In the genomic region with DNA sequence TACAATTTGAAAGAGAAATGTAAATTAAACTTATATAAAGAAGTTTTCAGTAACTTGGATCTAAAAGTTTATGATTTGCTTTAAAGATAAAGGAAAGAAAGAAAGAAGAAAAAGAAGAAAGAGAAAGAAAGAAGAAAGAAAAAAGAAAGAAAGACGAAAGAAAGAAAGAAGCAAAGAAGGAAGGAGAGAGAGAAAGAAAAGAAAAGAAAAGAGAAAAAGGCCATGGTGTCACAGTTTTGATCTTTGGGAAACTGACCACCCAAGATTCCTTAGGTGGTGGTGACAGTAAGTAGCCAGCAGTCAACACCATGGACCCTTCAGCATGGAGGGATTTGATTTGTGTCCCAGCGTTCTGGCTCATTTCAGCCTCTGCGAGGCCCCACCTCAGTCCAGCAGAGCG, we compare ENCODE assay signal across 14 cellular contexts. TPM values are rescaled to one million over a fixed set of nuclear protein-coding genes. Genes with fewer than 3 reads are reported as not detected.
A peak's percentile ranks its signal among the peaks of the same experiment; 100 is the strongest.
DNase-seq lines count a peak whose midpoint lies in the region; ATAC-seq and TF ChIP-seq lines count a peak whose summit lies in the region.
"Not testable (repeated sequence)": the region's sequence is repeated elsewhere in the genome, so short reads cannot be mapped to it uniquely, and the experiment has no call there.
"Had no signal": no experiment of that assay in that cellular context is flagged by ENCODE, and none has a peak within 500 bp of the region (broad histone marks: within the 10 kb centered on the region; RNA-seq: fewer than 3 reads in every experiment).

No MANE protein-coding gene starts in this region.

- H3K4me1 ChIP-seq in BLaER1 (peaks cover 67% of the 10 kb centered on the region), DND-41 (ENCODE audit: insufficient read depth, low read length) (peaks cover 47% of the 10 kb centered on the region), Loucy (ENCODE audit: insufficient read depth, low read length, poor library complexity, severe bottlenecking) (peaks cover 26% of the 10 kb centered on the region), OCI-LY1 (ENCODE audit: insufficient read depth, low read length, severe bottlenecking) (peaks cover 56% of the 10 kb centered on the region)

- H4K20me1 ChIP-seq in BLaER1; DND-41 (ENCODE audit: insufficient read depth, low read length); Loucy (ENCODE audit: insufficient read depth, low read length, poor library complexity, severe bottlenecking); OCI-LY1 (ENCODE audit: insufficient read depth, low read length): not testable (repeated sequence)

- H3K9me2 ChIP-seq in Loucy (replicated peaks; ENCODE audit: low read depth, low read length); OCI-LY1 (ENCODE audit: low read depth, low read length): not testable (repeated sequence)

- peaks cover 28% of the 10 kb centered on the region for H3K4me1 Mint-ChIP-seq in activated T-cell treated with anti-CD3 and anti-CD28 coated beads, Interleukin-2, amount 50 U/mL, for 72 hours (ENCODE audit: low read depth)
- peaks cover 77% of the 10 kb centered on the region for H3K4me1 Mint-ChIP-seq in central memory CD8-positive, alpha-beta T cell
- H3K4me1 Mint-ChIP-seq in immature natural killer cell = peaks cover 76 to 82% of the 10 kb centered on the region in 2 donors
- peaks cover 82% of the 10 kb centered on the region for H3K4me1 Mint-ChIP-seq in stimulated activated effector memory CD8-positive, alpha-beta T cell treated with anti-CD3 and anti-CD28 coated beads, Interleukin-12 subunit alpha, Interleukin-12 subunit beta, amount 100 ng/mL, for 72 hours

- DNase-seq in DND-41; activated T-cell treated with anti-CD3 and anti-CD28 coated beads, Interleukin-2, amount 50 U/mL, for 72 hours; central memory CD8-positive, alpha-beta T cell (ENCODE audit: low spot score in 2 of 2); immature natural killer cell; stimulated activated effector memory CD8-positive, alpha-beta T cell treated with anti-CD3 and anti-CD28 coated beads, Interleukin-12 subunit alpha, Interleukin-12 subunit beta, amount 100 ng/mL, for 72 hours (ENCODE audit: low spot score in 2 of 2): not testable (repeated sequence)

- H3K27me3 Mint-ChIP-seq in activated T-cell treated with anti-CD3 and anti-CD28 coated beads, Interleukin-2, amount 50 U/mL, for 72 hours (ENCODE audit: low read depth) = peaks cover 20% of the 10 kb centered on the region
- H3K27me3 Mint-ChIP-seq in central memory CD8-positive, alpha-beta T cell = not testable (repeated sequence)
- peaks cover 2 to 21% (median 11%) of the 10 kb centered on the region in 3 donors for H3K27me3 Mint-ChIP-seq in immature natural killer cell (ENCODE audit: low read depth in 3 of 3)

- not testable (repeated sequence) for H3K27me3 ChIP-seq in BLaER1; DND-41 (ENCODE audit: insufficient read depth, low read length, poor library complexity); Loucy (ENCODE audit: insufficient read depth, low read length, poor library complexity, severe bottlenecking); OCI-LY1 (ENCODE audit: insufficient read depth, low read length)

- not testable (repeated sequence) for H3K9ac ChIP-seq in BLaER1; DND-41 (ENCODE audit: low read depth, low read length); Loucy (ENCODE audit: low read depth, low read length, poor library complexity, severe bottlenecking); OCI-LY1 (ENCODE audit: low read length)

- peak overlapping the region in 1 of 2 donors; percentile 13 for H3K4me3 Mint-ChIP-seq in activated T-cell treated with anti-CD3 and anti-CD28 coated beads, Interleukin-2, amount 50 U/mL, for 72 hours
- peak overlapping the region; percentile 54 for H3K4me3 Mint-ChIP-seq in central memory CD8-positive, alpha-beta T cell
- peak overlapping the region in 3 of 5 donors; percentile 53 to 64 (median 64) for H3K4me3 Mint-ChIP-seq in immature natural killer cell
- peak overlapping the region; percentile 70 for H3K4me3 Mint-ChIP-seq in stimulated activated effector memory CD8-positive, alpha-beta T cell treated with anti-CD3 and anti-CD28 coated beads, Interleukin-12 subunit alpha, Interleukin-12 subunit beta, amount 100 ng/mL, for 72 hours

- not testable (repeated sequence) for ATAC-seq in DND-41 (ENCODE audit: insufficient read depth, low read depth); activated T-cell treated with anti-CD3 and anti-CD28 coated beads, Interleukin-2, amount 50 U/mL, for 72 hours (replicated peaks in 1 of 2); central memory CD8-positive, alpha-beta T cell (replicated peaks; ENCODE audit: extremely low read depth, poor library complexity, severe bottlenecking); stimulated activated effector memory CD8-positive, alpha-beta T cell treated with anti-CD3 and anti-CD28 coated beads, Interleukin-12 subunit alpha, Interleukin-12 subunit beta, amount 100 ng/mL, for 72 hours

- not testable (repeated sequence) for H3K36me3 ChIP-seq in BLaER1; DND-41 (ENCODE audit: insufficient read depth, low read length); Loucy (ENCODE audit: insufficient read depth, low read length); OCI-LY1 (ENCODE audit: insufficient read depth, low read length)

- not testable (repeated sequence) for H3K9me3 ChIP-seq in BLaER1; DND-41 (ENCODE audit: insufficient read depth, low read length, severe bottlenecking); Loucy (ENCODE audit: insufficient read depth, low read depth, low read length); OCI-LY1 (ENCODE audit: low read length)

- H3K9me3 Mint-ChIP-seq in activated T-cell treated with anti-CD3 and anti-CD28 coated beads, Interleukin-2, amount 50 U/mL, for 72 hours; central memory CD8-positive, alpha-beta T cell; immature natural killer cell; stimulated activated effector memory CD8-positive, alpha-beta T cell treated with anti-CD3 and anti-CD28 coated beads, Interleukin-12 subunit alpha, Interleukin-12 subunit beta, amount 100 ng/mL, for 72 hours: not testable (repeated sequence)

- not testable (repeated sequence) for H2AFZ ChIP-seq in DND-41 (ENCODE audit: low read depth, low read length); Loucy (ENCODE audit: low read length); OCI-LY1 (ENCODE audit: low read length)

- not testable (repeated sequence) for H3F3A ChIP-seq in Loucy (ENCODE audit: low read depth); OCI-LY1 (ENCODE audit: insufficient read depth, low read length)

- H3K4me2 ChIP-seq in BLaER1 (peak overlapping the region; percentile 59), Loucy (ENCODE audit: low read depth, low read length, poor library complexity, severe bottlenecking) (peak overlapping the region; percentile 55)
- not testable (repeated sequence) for H3K4me2 ChIP-seq in DND-41 (ENCODE audit: insufficient read depth, low read length); OCI-LY1 (ENCODE audit: low read length)

- H3K4me3 ChIP-seq in BLaER1; DND-41 (ENCODE audit: low read depth in 1 of 2, low read length in 2 of 2); Loucy (ENCODE audit: low read length, poor library complexity, severe bottlenecking); OCI-LY1 (ENCODE audit: low read depth, low read length, poor library complexity, severe bottlenecking): not testable (repeated sequence)

- not testable (repeated sequence) for H3K27ac ChIP-seq in BLaER1
- H3K27ac ChIP-seq in DND-41 (ENCODE audit: low read length) (peak overlapping the region; percentile 64), OCI-LY1 (ENCODE audit: low read depth, low read length, poor library complexity, severe bottlenecking) (peak overlapping the region; percentile 69)

- peak overlapping the region; percentile 88 for H3K27ac Mint-ChIP-seq in activated T-cell treated with anti-CD3 and anti-CD28 coated beads, Interleukin-2, amount 50 U/mL, for 72 hours
- peak overlapping the region; percentile 71 for H3K27ac Mint-ChIP-seq in central memory CD8-positive, alpha-beta T cell (ENCODE audit: low read depth)
- peak overlapping the region in 2 of 6 donors; percentile 76 to 87 for H3K27ac Mint-ChIP-seq in immature natural killer cell
- H3K27ac Mint-ChIP-seq in stimulated activated effector memory CD8-positive, alpha-beta T cell treated with anti-CD3 and anti-CD28 coated beads, Interleukin-12 subunit alpha, Interleukin-12 subunit beta, amount 100 ng/mL, for 72 hours = peak overlapping the region; percentile 74

- H3K36me3 Mint-ChIP-seq in activated T-cell treated with anti-CD3 and anti-CD28 coated beads, Interleukin-2, amount 50 U/mL, for 72 hours (ENCODE audit: insufficient read depth in 2 of 2); central memory CD8-positive, alpha-beta T cell (ENCODE audit: insufficient read depth); immature natural killer cell; stimulated activated effector memory CD8-positive, alpha-beta T cell treated with anti-CD3 and anti-CD28 coated beads, Interleukin-12 subunit alpha, Interleukin-12 subunit beta, amount 100 ng/mL, for 72 hours: not testable (repeated sequence)

- not testable (repeated sequence) for H3K79me2 ChIP-seq in DND-41 (ENCODE audit: insufficient read depth, low read length); Loucy (ENCODE audit: insufficient read depth, low read length); OCI-LY1 (ENCODE audit: insufficient read depth, low read length)

- not testable (repeated sequence) for TF ChIP-seq CTCF in DND-41 (IDR thresholded peaks at IDR 0.05; ENCODE audit: borderline replicate concordance, extremely low read depth, low read length, poor library complexity, severe bottlenecking); Loucy (conservative IDR thresholded peaks at IDR 0.05; ENCODE audit: low read length); OCI-LY1 (IDR thresholded peaks at IDR 0.05; ENCODE audit: low read length)

RNA-seq across cellular contexts. Expression of a gene that starts 4.5 kb away (rescaled TPM):
- total RNA-seq in activated T-cell treated with anti-CD3 and anti-CD28 coated beads, Interleukin-2, amount 50 U/mL, for 72 hours = 10 to 100 TPM in 1 of 2 donors, 1 to 10 TPM in 1; 7.0 to 55.5 TPM
- polyA plus RNA-seq in immature natural killer cell = 10 to 100 TPM in 1 of 3 donors, 1 to 10 TPM in 2; 1.0 to 39.5 (median 2.9) TPM
- total RNA-seq: Caco-2, GM23248, H4, H9 had no signal
- polyA plus RNA-seq: AG04450; CD4-positive, alpha-beta memory T cell; GM23248 had no signal

RNA-seq across cellular contexts. Expression of a gene that starts 9.8 kb away (rescaled TPM):
- 10 to 100 TPM in 1 of 2 donors, 1 to 10 TPM in 1; 9.1 to 77.2 TPM for total RNA-seq in activated T-cell treated with anti-CD3 and anti-CD28 coated beads, Interleukin-2, amount 50 U/mL, for 72 hours
- polyA plus RNA-seq in immature natural killer cell = 100 to 1,000 TPM in 1 of 3 donors, 10 to 100 TPM in 2; 30.5 to 129 (median 54.3) TPM
- total RNA-seq: Caco-2, GM23248, H4, H9 had no signal
- polyA plus RNA-seq: AG04450; CD4-positive, alpha-beta memory T cell had no signal

RNA-seq across cellular contexts. Expression of a gene that starts 24.7 kb away (rescaled TPM):
- 10 to 100 TPM; 10.8 to 21.4 TPM for total RNA-seq in activated T-cell treated with anti-CD3 and anti-CD28 coated beads, Interleukin-2, amount 50 U/mL, for 72 hours
- not detected for polyA plus RNA-seq in immature natural killer cell
- total RNA-seq: GM23248 had no signal
- polyA plus RNA-seq: CD4-positive, alpha-beta memory T cell had no signal
